In the genomic region with DNA sequence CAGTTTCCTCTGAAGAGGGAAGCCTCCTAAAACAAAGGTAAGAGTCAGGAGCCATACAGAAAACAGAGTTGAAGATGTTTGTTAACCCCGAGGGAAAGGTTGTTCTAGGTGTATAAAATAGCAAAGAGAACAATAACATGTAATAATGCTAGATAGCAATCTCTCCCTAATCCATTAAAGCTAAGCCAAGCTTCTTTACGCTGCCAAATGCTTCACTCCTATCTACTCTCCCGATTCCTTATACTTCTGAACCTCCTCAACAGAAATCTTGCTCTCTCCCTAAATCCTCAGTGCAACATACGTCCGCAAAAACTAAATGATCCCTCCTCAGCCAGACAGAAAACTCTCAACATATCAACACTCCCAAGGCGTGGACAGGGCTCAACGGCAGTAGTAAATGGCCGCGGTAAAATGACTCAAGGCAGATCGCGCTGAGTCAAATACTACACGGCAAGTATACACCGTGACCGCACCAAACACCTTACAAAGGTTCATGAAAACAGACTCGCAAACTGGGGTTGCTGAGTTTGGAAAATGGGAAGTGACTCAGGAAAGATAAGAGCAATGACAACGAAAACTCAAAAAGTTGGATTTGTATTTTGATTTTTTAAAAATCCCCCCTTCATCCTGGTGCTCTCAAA, we compare ENCODE assay signal across 8 cellular contexts. TPM values are rescaled to one million over a fixed set of nuclear protein-coding genes. Genes with fewer than 3 reads are reported as not detected.
DNase-seq lines count a peak whose midpoint lies in the region; ATAC-seq and TF ChIP-seq lines count a peak whose summit lies in the region.

No MANE protein-coding gene starts in this region.

- H3K36me3 ChIP-seq in DOHH2 (ENCODE audit: control insufficient read depth, low read length) (peaks cover 54% of the 10 kb centered on the region), iPS DF 6.9 (ENCODE audit: control insufficient read depth, insufficient read depth, low read length) (peaks cover 2% of the 10 kb centered on the region; the same call in 1 of the 2 replicates)

- peaks cover 45% of the 10 kb centered on the region for H3K79me2 ChIP-seq in DOHH2 (ENCODE audit: control insufficient read depth, low read length)

- no peaks in the 10 kb centered on the region; the same call in 1 of the 2 replicates for H3F3A ChIP-seq in DOHH2 (ENCODE audit: control insufficient read depth, insufficient read depth)

- in situ Hi-C loops in astrocyte of the spinal cord (cut with HindIII; ENCODE audit: low sequenced_read_pairs) = no loop called here

- H3K27me3 Mint-ChIP-seq in T-cell = no peaks in the 10 kb centered on the region

- H3K36me3 Mint-ChIP-seq in T-cell = peaks cover 44% of the 10 kb centered on the region

- H4K20me1 ChIP-seq in DOHH2 (ENCODE audit: control insufficient read depth, insufficient read depth, low read depth, low read length) = peaks cover 4% of the 10 kb centered on the region; the same call in 1 of the 2 replicates

- WGBS in iPS DF 6.9 (ENCODE audit: insufficient coverage, insufficient read length) = no CpG with 5 or more reads among the region's 16 CpGs

- H3K27ac ChIP-seq in DOHH2 (ENCODE audit: low read depth, low read length) = peak overlapping the region; percentile 43
- no peak overlapping the region for H3K27ac ChIP-seq in iPS DF 6.9 (ENCODE audit: low read length)

- CTCF ChIA-PET in T-cell (lab: Charles Lee) = interaction anchor here (0.6 to 2.0 kb wide), 13 partner anchors 10 to 496 kb away, joined by 3 to 15 read pairs (median 4); partner anchors contain the start of gene CPOX (in 1 of the 2)

- H3K4me1 Mint-ChIP-seq in T-cell = peaks cover 52 to 62% (median 54%) of the 10 kb centered on the region in 3 donors

- H3K4me3 ChIP-seq in DOHH2 (ENCODE audit: low read length) = peak overlapping the region; percentile 95
- peak overlapping the region; percentile 83 for H3K4me3 ChIP-seq in astrocyte of the spinal cord (ENCODE audit: low read depth, low read length)
- H3K4me3 ChIP-seq in iPS DF 6.9 (ENCODE audit: low read length) = peak overlapping the region; percentile 81; the same call in 1 of the 2 replicates
- peak overlapping the region; percentile 84 for H3K4me3 ChIP-seq in skeletal muscle cell (ENCODE audit: low read depth, low read length)

- H3K4me1 ChIP-seq in DOHH2 (ENCODE audit: control insufficient read depth, low read length) (peaks cover 35% of the 10 kb centered on the region), iPS DF 6.9 (ENCODE audit: control insufficient read depth, insufficient read depth, low read length) (no peaks in the 10 kb centered on the region)

- H3K9me3 Mint-ChIP-seq in T-cell = no peaks in the 10 kb centered on the region

- H3K27ac Mint-ChIP-seq in T-cell = peak overlapping the region; percentile 91 to 93

- POLR2A ChIA-PET in T-cell (lab: Charles Lee) = interaction anchor here (0.5 to 2.4 kb wide), 7 partner anchors 14 to 1876 kb away, joined by 3 to 49 read pairs (median 3); partner anchors contain the start of gene DCBLD2 (in 1 of the 2)

- ATAC-seq in GM21576 (IDR thresholded peaks at IDR 0.05; ENCODE audit: unreplicated experiment) (peak; percentile 29), T-cell (replicated peaks in 1 of 4) (peak; percentile 30 to 45 (median 39))

- peak overlapping the region; percentile 88 for H3K4me2 ChIP-seq in DOHH2 (ENCODE audit: low read length)

- DNase-seq in HuH-7 (ENCODE audit: low spot score) (peak; percentile 41), T-cell (peak in 31 of 34 experiments; percentile 4 to 48 (median 26)), astrocyte of the spinal cord (ENCODE audit: low read depth, low spot score) (peak; percentile 78), iPS DF 6.9 (ENCODE audit: low read depth, low spot score) (no peak), skeletal muscle cell (ENCODE audit: low read depth) (peak; percentile 24), MV-4-11 (lab: John Stamatoyannopoulos, UW) (no peak)

- H3K9me2 ChIP-seq in DOHH2 (replicated peaks; ENCODE audit: control insufficient read depth, low read length) = no peaks in the 10 kb centered on the region; the same call in 1 of the 2 replicates

- no peak for TF ChIP-seq CTCF in DOHH2 (IDR thresholded peaks at IDR 0.05; ENCODE audit: low read depth, low read length, poor library complexity, severe bottlenecking)
- TF ChIP-seq CTCF in astrocyte of the spinal cord (IDR thresholded peaks at IDR 0.05; ENCODE audit: low read depth, low read length) = no peak

- H3K27me3 ChIP-seq in DOHH2 (ENCODE audit: control insufficient read depth, low read length) = no peaks in the 10 kb centered on the region; the same call in 1 of the 2 replicates
- no peaks in the 10 kb centered on the region for H3K27me3 ChIP-seq in iPS DF 6.9 (ENCODE audit: control insufficient read depth, insufficient read depth, low read length)

- peak overlapping the region; percentile 77 to 95 (median 94) for H3K4me3 Mint-ChIP-seq in T-cell

- H3K9me3 ChIP-seq in DOHH2 (ENCODE audit: control insufficient read depth, insufficient read depth, low read length) (peaks cover 4% of the 10 kb centered on the region; the same call in 1 of the 2 replicates), iPS DF 6.9 (ENCODE audit: control insufficient read depth, insufficient read depth, low read length) (no peaks in the 10 kb centered on the region)

RNA-seq across cellular contexts. Expression of gene CLDND1, which starts 0.7 kb away (rescaled TPM):
- 100 to 1,000 TPM; 133 to 404 (median 264) TPM for total RNA-seq in T-cell

RNA-seq across cellular contexts. Expression of gene GPR15, which starts 9.8 kb away (rescaled TPM):
- total RNA-seq in T-cell = 10 to 100 TPM in 4 of 5 donors, 1 to 10 TPM in 1; 5.7 to 69.9 (median 24.7) TPM

RNA-seq across cellular contexts. Expression of gene OR5K2, which starts 24.5 kb away (rescaled TPM):
- total RNA-seq in T-cell = not detected

RNA-seq across cellular contexts. Expression of gene OR5K1, which starts 59.0 kb away (rescaled TPM):
- total RNA-seq in T-cell = not detected

Comparison
In these comparisons a context has a peak if more than half of its experiments do, and no peak if none do; other contexts are left out.
1. DNase-seq: peak in HuH-7 (single experiment), T-cell (31 of 34), astrocyte of the spinal cord (single experiment) and skeletal muscle cell (single experiment); none in iPS DF 6.9 (single experiment) and MV-4-11 (single experiment).
2. Peak in every context shown above with its lines, with median percentiles within 50 percentile points of each other: H3K4me3 ChIP-seq.